17 cellular contexts compared by ENCODE assay signal in genomic region chr3:52299247-52299657, GRCh38. TPM values are rescaled to one million over a fixed set of nuclear protein-coding genes. Genes with fewer than 3 reads are reported as not detected.
A peak's percentile ranks its signal among the peaks of the same experiment; 100 is the strongest.
DNase-seq lines count a peak whose midpoint lies in the region; ATAC-seq and TF ChIP-seq lines count a peak whose summit lies in the region.
"Had no signal": no experiment of that assay in that cellular context is flagged by ENCODE, and none has a peak within 500 bp of the region (broad histone marks: within the 10 kb centered on the region; RNA-seq: fewer than 3 reads in every experiment).

No MANE protein-coding gene starts in this region.

- intact Hi-C loops in ovary (cut with DNase I): no loop called here

- H3K4me1 ChIP-seq in GM23338 (ENCODE audit: insufficient read depth) (peaks cover 23% of the 10 kb centered on the region), iPS-20b (ENCODE audit: insufficient read depth, low read length) (peaks cover 5% of the 10 kb centered on the region; the same call in 1 of the 2 replicates), ovary (ENCODE audit: insufficient read depth) (peaks cover 19% of the 10 kb centered on the region)
- H3K4me1 ChIP-seq: breast epithelium had no signal

- peak overlapping the region; percentile 68 for H3K4me3 Mint-ChIP-seq in GM23338
- no peak overlapping the region for H3K4me3 Mint-ChIP-seq in activated T-helper 17 cell treated with anti-CD3 and anti-CD28 coated beads, Interleukin-2, amount 50 U/mL, for 72 hours
- H3K4me3 Mint-ChIP-seq: activated CD8-positive, alpha-beta memory T cell treated with anti-CD3 and anti-CD28 coated beads, Interleukin-2, amount 10 ng/mL, durations not matched to agents 7 days and 5 days; activated naive CD4-positive, alpha-beta T cell treated with anti-CD3 and anti-CD28 coated beads for 36 hours; natural killer cell treated with Interleukin-12 subunit alpha and Interleukin-12 subunit beta and Interleukin-15 and Interleukin-18, amount 100 ng/mL, for 72 hours had no signal

- peak overlapping the region; percentile 87 for H2AFZ ChIP-seq in GM23338

- H3K27ac ChIP-seq in GM23338 (ENCODE audit: low read depth) (no peak overlapping the region), iPS-20b (ENCODE audit: low read length) (no peak overlapping the region), ovary (peak overlapping the region; percentile 32 to 69)
- H3K27ac ChIP-seq: breast epithelium, KMS-11, left lung had no signal

- 32 to 48% (median 38%) methylated on average over 8 of the region's 8 CpGs for WGBS in ovary, 3 donors

- ATAC-seq in GM23338: peak; percentile 11
- ATAC-seq in activated T-helper 17 cell treated with anti-CD3 and anti-CD28 coated beads, Interleukin-2, amount 50 U/mL, for 72 hours (replicated peaks): no peak
- ATAC-seq: activated CD8-positive, alpha-beta memory T cell treated with anti-CD3 and anti-CD28 coated beads, Interleukin-2, amount 10 ng/mL, durations not matched to agents 7 days and 5 days had no signal

- H3K27ac Mint-ChIP-seq in GM23338: peak overlapping the region; percentile 67; the same call in 1 of the 2 replicates
- peak overlapping the region; percentile 54 for H3K27ac Mint-ChIP-seq in activated T-helper 17 cell treated with anti-CD3 and anti-CD28 coated beads, Interleukin-2, amount 50 U/mL, for 72 hours
- H3K27ac Mint-ChIP-seq: activated CD8-positive, alpha-beta memory T cell treated with anti-CD3 and anti-CD28 coated beads, Interleukin-2, amount 10 ng/mL, durations not matched to agents 7 days and 5 days; activated naive CD4-positive, alpha-beta T cell treated with anti-CD3 and anti-CD28 coated beads for 36 hours had no signal

- peaks cover 34% of the 10 kb centered on the region for H3K4me1 Mint-ChIP-seq in GM23338
- peaks cover 5% of the 10 kb centered on the region for H3K4me1 Mint-ChIP-seq in activated T-helper 17 cell treated with anti-CD3 and anti-CD28 coated beads, Interleukin-2, amount 50 U/mL, for 72 hours
- H3K4me1 Mint-ChIP-seq: activated CD8-positive, alpha-beta memory T cell treated with anti-CD3 and anti-CD28 coated beads, Interleukin-2, amount 10 ng/mL, durations not matched to agents 7 days and 5 days had no signal

- TF ChIP-seq CTCF in GM23338 (conservative IDR thresholded peaks at IDR 0.05; ENCODE audit: low read depth in 2 of 2) (no peak), ovary (IDR thresholded peaks at IDR 0.05) (no peak)

- no peaks in the 10 kb centered on the region for H3K9me2 ChIP-seq in GM23338 (ENCODE audit: insufficient read depth)

- H3K9me3 Mint-ChIP-seq in GM23338: no peaks in the 10 kb centered on the region
- no peaks in the 10 kb centered on the region for H3K9me3 Mint-ChIP-seq in activated T-helper 17 cell treated with anti-CD3 and anti-CD28 coated beads, Interleukin-2, amount 50 U/mL, for 72 hours
- H3K9me3 Mint-ChIP-seq: activated naive CD4-positive, alpha-beta T cell treated with anti-CD3 and anti-CD28 coated beads for 36 hours; natural killer cell treated with Interleukin-12 subunit alpha and Interleukin-12 subunit beta and Interleukin-15 and Interleukin-18, amount 100 ng/mL, for 72 hours had no signal

- H3K4me3 ChIP-seq in GM23338 (peak overlapping the region; percentile 53), iPS-20b (ENCODE audit: low read length) (peak overlapping the region; percentile 50; the same call in 1 of the 2 replicates), ovary (no peak overlapping the region)
- H3K4me3 ChIP-seq: breast epithelium, left lung had no signal

- TF ChIP-seq EP300 in ovary (IDR thresholded peaks at IDR 0.05): no peak

- peak; percentile 32 for DNase-seq in GM23338 (ENCODE audit: low spot score)
- DNase-seq in ovary: peak in 2 of 5 donors; percentile 44 to 51
- DNase-seq in T-helper 2 cell: no peak
- no peak for DNase-seq in NCI-H446 (lab: John Stamatoyannopoulos, UW)
- no peak for DNase-seq in HPDE6-E6E7 (ENCODE audit: extremely low spot score)
- no peak for DNase-seq in RPMI8226
- DNase-seq: activated CD8-positive, alpha-beta memory T cell treated with anti-CD3 and anti-CD28 coated beads, Interleukin-2, amount 10 ng/mL, durations not matched to agents 7 days and 5 days; DMS153; NCI-H1436 treated with DMSO at 0.1 percent for 48 hours; NCI-H446 treated with DMSO at 0.1 percent for 48 hours had no signal

- H3K27me3 ChIP-seq in GM23338 (ENCODE audit: insufficient read depth) (no peaks in the 10 kb centered on the region), iPS-20b (ENCODE audit: insufficient read depth, low read length) (peaks cover 19% of the 10 kb centered on the region), ovary (no peaks in the 10 kb centered on the region)
- H3K27me3 ChIP-seq: breast epithelium, left lung had no signal

- H3K4me2 ChIP-seq in GM23338: peak overlapping the region; percentile 80
- H3K4me2 ChIP-seq: KMS-11 had no signal

- no peaks in the 10 kb centered on the region for H3K36me3 ChIP-seq in GM23338 (ENCODE audit: insufficient read depth)
- no peaks in the 10 kb centered on the region for H3K36me3 ChIP-seq in iPS-20b (ENCODE audit: insufficient read depth, low read depth, low read length)
- H3K36me3 ChIP-seq in ovary: no peaks in the 10 kb centered on the region
- H3K36me3 ChIP-seq: breast epithelium had no signal

- 0 out of 2 replicates have a peak, but pooled peaks cover 4% of the 10 kb centered on the region for H3F3A ChIP-seq in GM23338 (replicated peaks; ENCODE audit: low read depth)

- no peaks in the 10 kb centered on the region for H3K9me3 ChIP-seq in iPS-20b (ENCODE audit: insufficient read depth, low read depth, low read length)
- H3K9me3 ChIP-seq in ovary: no peaks in the 10 kb centered on the region
- H3K9me3 ChIP-seq: breast epithelium, left lung had no signal

- H3K79me2 ChIP-seq in GM23338 (replicated peaks; ENCODE audit: insufficient read depth): no peaks in the 10 kb centered on the region

- H4K20me1 ChIP-seq in GM23338 (replicated peaks; ENCODE audit: insufficient read depth): no peaks in the 10 kb centered on the region; the same call in 1 of the 2 replicates

- peak overlapping the region; percentile 17; the same call in 1 of the 2 replicates for H3K9ac ChIP-seq in iPS-20b (ENCODE audit: low read depth, low read length)
- H3K9ac ChIP-seq: KMS-11 had no signal

- TF ChIP-seq POLR2A in ovary (IDR thresholded peaks at IDR 0.05): no peak

- H3K36me3 Mint-ChIP-seq in GM23338 (ENCODE audit: low read depth): no peaks in the 10 kb centered on the region
- no peaks in the 10 kb centered on the region for H3K36me3 Mint-ChIP-seq in activated T-helper 17 cell treated with anti-CD3 and anti-CD28 coated beads, Interleukin-2, amount 50 U/mL, for 72 hours (ENCODE audit: low read depth)
- H3K36me3 Mint-ChIP-seq: activated CD8-positive, alpha-beta memory T cell treated with anti-CD3 and anti-CD28 coated beads, Interleukin-2, amount 10 ng/mL, durations not matched to agents 7 days and 5 days; natural killer cell treated with Interleukin-12 subunit alpha and Interleukin-12 subunit beta and Interleukin-15 and Interleukin-18, amount 100 ng/mL, for 72 hours had no signal

- peaks cover 29% of the 10 kb centered on the region for H3K27me3 Mint-ChIP-seq in GM23338 (ENCODE audit: insufficient read depth, low read depth, poor library complexity)
- H3K27me3 Mint-ChIP-seq in activated T-helper 17 cell treated with anti-CD3 and anti-CD28 coated beads, Interleukin-2, amount 50 U/mL, for 72 hours: no peaks in the 10 kb centered on the region
- H3K27me3 Mint-ChIP-seq: activated CD8-positive, alpha-beta memory T cell treated with anti-CD3 and anti-CD28 coated beads, Interleukin-2, amount 10 ng/mL, durations not matched to agents 7 days and 5 days; natural killer cell treated with Interleukin-12 subunit alpha and Interleukin-12 subunit beta and Interleukin-15 and Interleukin-18, amount 100 ng/mL, for 72 hours had no signal

TF ChIP-seq in GM23338, 12 proteins besides CTCF, POLR2A, EP300 and RAD21:
- no peak for TF ChIP-seq POLR2AphosphoS5 (IDR thresholded peaks at IDR 0.05; ENCODE audit: low read depth)
- no peak for TF ChIP-seq ZNF114 (CRISPR knock-in tag; IDR thresholded peaks at IDR 0.05)

RNA-seq across cellular contexts. Expression of gene GLYCTK, which starts 11.6 kb away (rescaled TPM):
- total RNA-seq in GM23338 (2014; rRNA removed; shearing (Covaris generic)): 7.5 and 8.3 TPM in 2 replicates
- polyA plus RNA-seq in GM23338 (2016; fragmentation: Nextera tagmentation; extraction: Ambion mirVana): 3.0 and 3.8 TPM in 2 replicates
- total RNA-seq in activated T-helper 17 cell treated with anti-CD3 and anti-CD28 coated beads, Interleukin-2, amount 50 U/mL, for 72 hours: 10 to 100 TPM; 22.8 to 25.2 TPM
- 10 to 100 TPM in 1 of 7 donors, 1 to 10 TPM in 6; 3.7 to 12.2 (median 6.2) TPM for total RNA-seq in ovary
- polyA plus RNA-seq in ovary: 1 to 10 TPM in 1 of 2 donors, under 1 TPM in 1; 0.83 to 6.8 TPM

RNA-seq across cellular contexts. Expression of gene DNAH1, which starts 16.9 kb away (rescaled TPM):
- total RNA-seq in GM23338 (2014; rRNA removed; shearing (Covaris generic)): 0.35 and 1.8 TPM in 2 replicates
- polyA plus RNA-seq in GM23338 (2016; fragmentation: Nextera tagmentation; extraction: Ambion mirVana) (0.17 and 0.81 TPM in 2 replicates), ovary (1 to 10 TPM; 3.1 to 3.9 TPM)
- 10 to 100 TPM; 17.2 to 26.5 TPM for total RNA-seq in activated T-helper 17 cell treated with anti-CD3 and anti-CD28 coated beads, Interleukin-2, amount 50 U/mL, for 72 hours
- 10 to 100 TPM in 2 of 7 donors, 1 to 10 TPM in 5; 5.0 to 15.7 (median 7.8) TPM for total RNA-seq in ovary

RNA-seq across cellular contexts. Expression of gene WDR82, which starts 20.8 kb away (rescaled TPM):
- total RNA-seq in GM23338 (2014; rRNA removed; shearing (Covaris generic)): 69.8 and 71.8 TPM in 2 replicates
- polyA plus RNA-seq in GM23338 (2016; fragmentation: Nextera tagmentation; extraction: Ambion mirVana): 25.2 and 31.2 TPM in 2 replicates
- 100 to 1,000 TPM in 1 of 2 donors, 10 to 100 TPM in 1; 81.1 to 106 TPM for total RNA-seq in activated T-helper 17 cell treated with anti-CD3 and anti-CD28 coated beads, Interleukin-2, amount 50 U/mL, for 72 hours
- total RNA-seq in ovary: 100 to 1,000 TPM in 2 of 7 donors, 10 to 100 TPM in 5; 36.4 to 104 (median 95.2) TPM
- polyA plus RNA-seq in ovary: 100 to 1,000 TPM in 1 of 2 donors, 10 to 100 TPM in 1; 55.3 to 110 TPM

RNA-seq across cellular contexts. Expression of gene PPM1M, which starts 53.7 kb away (rescaled TPM):
- total RNA-seq in GM23338 (2014; rRNA removed; shearing (Covaris generic)): 1.8 and 4.0 TPM in 2 replicates
- polyA plus RNA-seq in GM23338 (2016; fragmentation: Nextera tagmentation; extraction: Ambion mirVana) (2.2 and 2.8 TPM in 2 replicates), ovary (10 to 100 TPM; 25.7 to 48.4 TPM)
- 100 to 1,000 TPM in 1 of 2 donors, 10 to 100 TPM in 1; 84.6 to 112 TPM for total RNA-seq in activated T-helper 17 cell treated with anti-CD3 and anti-CD28 coated beads, Interleukin-2, amount 50 U/mL, for 72 hours
- total RNA-seq in ovary: 10 to 100 TPM; 15.4 to 32.4 (median 23.4) TPM

Comparison
In these comparisons a context has a peak if more than half of its experiments do, and no peak if none do; other contexts are left out.
1. H3K27ac ChIP-seq: peak in ovary (2 of 2); none in GM23338 (single experiment) and iPS-20b (single experiment).